Comparison of ENCODE assay signal across 8 cellular contexts in the genomic region with DNA sequence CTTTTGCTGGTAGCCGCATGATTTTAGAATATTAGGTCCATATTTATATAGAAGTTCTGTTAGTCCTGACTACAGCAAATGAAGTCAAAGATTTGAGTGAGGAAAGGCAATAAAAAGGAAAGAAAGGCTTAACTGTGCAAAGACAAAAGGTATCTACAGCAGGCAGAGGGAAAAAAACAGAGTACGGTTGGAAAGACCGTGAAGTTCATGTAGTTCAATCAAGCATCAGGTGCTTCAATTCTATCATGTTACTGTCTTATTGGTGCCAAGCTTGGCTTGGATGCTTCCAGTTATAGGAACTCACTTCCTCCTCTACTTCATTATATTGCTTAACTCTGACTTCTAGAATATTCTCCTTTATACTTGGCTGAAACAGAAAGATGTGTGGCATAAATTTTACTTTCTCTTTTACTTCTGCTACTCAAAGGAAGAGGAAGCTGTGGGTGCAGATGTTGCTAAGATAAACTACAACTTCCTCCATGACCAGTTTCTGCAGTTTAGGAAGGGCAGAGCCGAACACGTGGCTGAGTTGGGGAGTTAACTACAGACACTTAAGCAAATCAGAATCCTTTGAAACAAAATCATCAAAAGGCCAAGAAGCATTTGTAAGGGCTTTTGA. TPM values are rescaled to one million over a fixed set of nuclear protein-coding genes. Genes with fewer than 3 reads are reported as not detected.
A peak's percentile ranks its signal among the peaks of the same experiment; 100 is the strongest.
DNase-seq lines count a peak whose midpoint lies in the region; ATAC-seq and TF ChIP-seq lines count a peak whose summit lies in the region.

No MANE protein-coding gene starts in this region.

- peak overlapping the region; percentile 21; the same call in 1 of the 2 replicates for H3K4me2 ChIP-seq in KMS-11

- intact Hi-C loops in posterior vena cava (cut with DNase I), result loop anchor here in 1 of 2 donors (2.0 kb wide), 1 partner anchor 345 kb away; no protein-coding TSS in a partner anchor

- H3K4me3 ChIP-seq in KMS-11 (IDR thresholded peaks at IDR 0.05; ENCODE audit: insufficient read depth, low read depth, low read length), result no peak overlapping the region

- H3K36me3 ChIP-seq in KMS-11 (ENCODE audit: insufficient read depth), result no peaks in the 10 kb centered on the region

- TF ChIP-seq CTCF in KMS-11 (conservative IDR thresholded peaks at IDR 0.05; ENCODE audit: low read depth, low read length), result no peak

- peak; percentile 55 for DNase-seq in Daoy (ENCODE audit: low read depth)
- peak; percentile 47 for DNase-seq in activated CD8-positive, alpha-beta memory T cell treated with anti-CD3 and anti-CD28 coated beads, Interleukin-2, amount 50 U/mL, for 1 hour (ENCODE audit: extremely low read depth)
- peak; percentile 79 for DNase-seq in germinal center (ENCODE audit: low spot score)
- peak; percentile 44 to 52 (median 52) for DNase-seq in stimulated activated CD4-positive, alpha-beta T cell treated with anti-CD3 and anti-CD28 coated beads, TNF-alpha, amount 100 ng/mL, for 24 hours (ENCODE audit: low read depth in 3 of 3)
- DNase-seq in posterior vena cava (ENCODE audit: low spot score), result no peak
- no peak for DNase-seq in SK-N-DZ (ENCODE audit: low spot score)

- no peak overlapping the region for H3K9ac ChIP-seq in KMS-11

- peak; percentile 97 for ATAC-seq in GM21576 (IDR thresholded peaks at IDR 0.05; ENCODE audit: unreplicated experiment)

- H3K4me1 ChIP-seq in KMS-11 (ENCODE audit: low read depth, poor library complexity, severe bottlenecking), result peaks cover 19% of the 10 kb centered on the region

- H3K79me2 ChIP-seq in KMS-11 (ENCODE audit: insufficient read depth, low read depth), result no peaks in the 10 kb centered on the region

- peak overlapping the region; percentile 30 for H2AFZ ChIP-seq in KMS-11 (ENCODE audit: low read depth)

- no peaks in the 10 kb centered on the region for H4K20me1 ChIP-seq in KMS-11 (ENCODE audit: insufficient read depth)

- H3K27me3 ChIP-seq in KMS-11 (ENCODE audit: insufficient read depth, low read depth), result no peaks in the 10 kb centered on the region

- H3K27ac ChIP-seq in KMS-11, result no peak overlapping the region

RNA-seq across cellular contexts. Expression of a gene that starts 6.7 kb away (rescaled TPM):
- 2.4 and 4.2 TPM in 2 replicates for total RNA-seq in Daoy (2014; rRNA removed; shearing (Covaris generic))
- total RNA-seq in posterior vena cava, result under 1 TPM; 0.69 to 0.95 TPM
- 2.5 and 2.9 TPM in 2 replicates for polyA plus RNA-seq in SK-N-DZ (2014; cell fraction: cytosol; rRNA removed)
- 2.7 and 4.4 TPM in 2 replicates for polyA plus RNA-seq in SK-N-DZ (2014; cell fraction: nucleus; rRNA removed)

Comparison
In these comparisons a context has a peak if more than half of its experiments do, and no peak if none do; other contexts are left out.
1. DNase-seq: peak in Daoy (single experiment), activated CD8-positive, alpha-beta memory T cell treated with anti-CD3 and anti-CD28 coated beads, Interleukin-2, amount 50 U/mL, for 1 hour (single experiment), germinal center (single experiment) and stimulated activated CD4-positive, alpha-beta T cell treated with anti-CD3 and anti-CD28 coated beads, TNF-alpha, amount 100 ng/mL, for 24 hours (3 of 3); none in posterior vena cava (single experiment) and SK-N-DZ (single experiment).